Comparison of ENCODE assay signal across 16 cellular contexts in genomic region chr19:18481505-18482222, GRCh38. TPM values are rescaled to one million over a fixed set of nuclear protein-coding genes. Genes with fewer than 3 reads are reported as not detected.
DNase-seq lines count a peak whose midpoint lies in the region; ATAC-seq, FAIRE-seq and TF ChIP-seq lines count a peak whose summit lies in the region.
"Had no signal": no experiment of that assay in that cellular context is flagged by ENCODE, and none has a peak within 500 bp of the region (broad histone marks: within the 10 kb centered on the region; RNA-seq: fewer than 3 reads in every experiment).

No MANE protein-coding gene starts in this region.

- no TSS peak for BruUV-seq in HepG2 (replicated peaks; lab: Mats Ljungman, UMichigan)

- POLR2A ChIA-PET in HepG2 (lab: Yijun Ruan, JAX) (interaction anchor here (1.0 to 1.5 kb wide), 3 partner anchors 13 to 90 kb away, joined by 3 to 4 read pairs (median 3); partner anchors contain the start of gene UBA52), T-cell (lab: Charles Lee) (interaction anchor here (0.6 to 0.8 kb wide), 3 partner anchors 9 to 108 kb away, joined by 3 to 14 read pairs (median 4); no protein-coding TSS in a partner anchor)

- peaks cover 25% of the 10 kb centered on the region for H4K20me1 ChIP-seq in HepG2 (ENCODE audit: insufficient read depth, low read length)

- no peak for ATAC-seq in HepG2
- ATAC-seq in right lobe of liver = no peak
- ATAC-seq in T-cell (replicated peaks in 1 of 4) = no peak
- no peak for ATAC-seq in GM18502 (IDR thresholded peaks at IDR 0.05; ENCODE audit: poor library complexity, unreplicated experiment)
- ATAC-seq in HG02885 (IDR thresholded peaks at IDR 0.05; ENCODE audit: poor library complexity, unreplicated experiment) = no peak
- ATAC-seq: WTC11 had no signal

- TF ChIP-seq CTCF in HepG2 (CRISPR knock-in tag; IDR thresholded peaks at IDR 0.05) (no peak), right lobe of liver (IDR thresholded peaks at IDR 0.05) (no peak), endothelial cell (IDR thresholded peaks at IDR 0.05; ENCODE audit: unreplicated experiment) (no peak), GM20000 (IDR thresholded peaks at IDR 0.05; ENCODE audit: extremely low read depth, missing control alignments) (no peak)

- peaks cover 80% of the 10 kb centered on the region for H3K4me1 ChIP-seq in HepG2 (ENCODE audit: insufficient read depth, low read length)
- peaks cover 0 to 41% (median 21%) of the 10 kb centered on the region in 4 donors for H3K4me1 ChIP-seq in right lobe of liver
- H3K4me1 ChIP-seq in thymus (ENCODE audit: control insufficient read depth, insufficient read depth, low read length) = peaks cover 9% of the 10 kb centered on the region

- H3K4me3 Mint-ChIP-seq in T-cell (no peak overlapping the region), endothelial cell (ENCODE audit: unreplicated experiment) (peak overlapping the region; percentile 42)
- H3K4me3 Mint-ChIP-seq: memory B cell, WTC11 had no signal

- peaks cover 82% of the 10 kb centered on the region for H3K79me2 ChIP-seq in HepG2 (ENCODE audit: insufficient read depth, low read length)

- no peaks in the 10 kb centered on the region; a peak in 1 of 5 replicates for H3K36me3 ChIP-seq in HepG2 (replicated peaks in 1 of 2; ENCODE audit: control insufficient read depth in 1 of 2, insufficient read depth in 2 of 2, low read length in 2 of 2)
- H3K36me3 ChIP-seq in right lobe of liver = no peaks in the 10 kb centered on the region
- no peaks in the 10 kb centered on the region for H3K36me3 ChIP-seq in thymus (ENCODE audit: control insufficient read depth, insufficient read depth)
- H3K36me3 ChIP-seq: ascending aorta had no signal

- DNase-seq in HepG2 (ENCODE audit: low spot score) (no peak), right lobe of liver (no peak), T-cell (no peak), endothelial cell (ENCODE audit: low spot score) (no peak), GM20000 (ENCODE audit: low spot score) (no peak)
- DNase-seq: DMS 273 treated with DMSO at 0.1 percent for 48 hours, head of caudate nucleus, NCI-H774 had no signal

- H3K27me3 ChIP-seq in HepG2 (ENCODE audit: control insufficient read depth in 1 of 2, insufficient read depth in 2 of 2, low read length in 2 of 2) (no peaks in the 10 kb centered on the region), right lobe of liver (no peaks in the 10 kb centered on the region), thymus (ENCODE audit: control insufficient read depth, insufficient read depth) (no peaks in the 10 kb centered on the region)
- H3K27me3 ChIP-seq: ascending aorta had no signal

- TF ChIP-seq POLR2A in HepG2 (IDR thresholded peaks at IDR 0.05; ENCODE audit: insufficient read depth in 1 of 2, low read depth in 2 of 2, low read length in 2 of 2) (no peak), right lobe of liver (IDR thresholded peaks at IDR 0.05) (no peak)

- H3K36me3 Mint-ChIP-seq in T-cell (no peaks in the 10 kb centered on the region), endothelial cell (ENCODE audit: low read depth, unreplicated experiment) (peaks cover 10% of the 10 kb centered on the region)
- H3K36me3 Mint-ChIP-seq: memory B cell, WTC11 had no signal

- no peak overlapping the region for H3K4me2 ChIP-seq in HepG2 (ENCODE audit: low read depth, low read length)

- FAIRE-seq in HepG2 (lab: Jason Lieb, UNC) = no peak
- FAIRE-seq: islet of Langerhans, RCC 7860 had no signal

- H3K4me3 ChIP-seq in HepG2 (replicated peaks in 1 of 3; ENCODE audit: insufficient read depth in 1 of 3, low read depth in 2 of 3, low read length in 3 of 3) (no peak overlapping the region), right lobe of liver (no peak overlapping the region), thymus (ENCODE audit: low read length) (no peak overlapping the region)
- H3K4me3 ChIP-seq: ascending aorta had no signal

- no peak overlapping the region for H2AFZ ChIP-seq in HepG2 (ENCODE audit: low read length)

- H3K9me3 Mint-ChIP-seq in T-cell = no peaks in the 10 kb centered on the region
- H3K9me3 Mint-ChIP-seq in endothelial cell (ENCODE audit: unreplicated experiment) = no peaks in the 10 kb centered on the region
- H3K9me3 Mint-ChIP-seq: memory B cell, WTC11 had no signal

- CTCF ChIA-PET in HepG2 (lab: Yijun Ruan, JAX; ENCODE audit: low intra/inter-chr PET ratio, low total read pairs) (no interaction called here), T-cell (lab: Charles Lee) (interaction anchor here (0.6 to 0.8 kb wide), 4 partner anchors 14 to 1011 kb away, joined by 3 to 7 read pairs (median 6); no protein-coding TSS in a partner anchor)

- TF ChIP-seq EP300 in HepG2 (IDR thresholded peaks at IDR 0.05; ENCODE audit: low read depth in 2 of 2, low read length in 2 of 2) (no peak), HepG2 (CRISPR knock-in tag; IDR thresholded peaks at IDR 0.05; ENCODE audit: borderline replicate concordance) (no peak)

- in situ Hi-C loops in HepG2 (cut with HindIII; ENCODE audit: extremely low pct_ligation_motif_present, low pct_unique_long_range_greater_than_20kb) = no loop called here

- WGBS in HepG2 (ENCODE audit: low lambda C conversion rate) = 97% methylated on average over 12 of the region's 12 CpGs
- WGBS in right lobe of liver (ENCODE audit: insufficient coverage, low coverage, low lambda C conversion rate, missing lambda C conversion rate) = 92% methylated on average over 9 of the region's 12 CpGs
- WGBS in thymus = 97% methylated on average over 12 of the region's 12 CpGs

- H3K27me3 Mint-ChIP-seq in T-cell (no peaks in the 10 kb centered on the region), endothelial cell (ENCODE audit: unreplicated experiment) (peaks cover 15% of the 10 kb centered on the region)
- H3K27me3 Mint-ChIP-seq: memory B cell had no signal

- no peak overlapping the region for H3K27ac ChIP-seq in HepG2 (ENCODE audit: extremely low read length, insufficient read depth, low read length)
- H3K27ac ChIP-seq in right lobe of liver = no peak overlapping the region
- H3K27ac ChIP-seq in thymus (ENCODE audit: low read depth) = peak overlapping the region; percentile 31

- no peak for TF ChIP-seq RAD21 in HepG2 (CRISPR knock-in tag; IDR thresholded peaks at IDR 0.05)

- H3K9me3 ChIP-seq in HepG2 (ENCODE audit: low read length) = no peaks in the 10 kb centered on the region
- no peaks in the 10 kb centered on the region for H3K9me3 ChIP-seq in right lobe of liver
- no peaks in the 10 kb centered on the region for H3K9me3 ChIP-seq in thymus (ENCODE audit: control insufficient read depth)
- H3K9me3 ChIP-seq: ascending aorta had no signal

- peak overlapping the region; percentile 39 to 65 for H3K27ac Mint-ChIP-seq in T-cell
- H3K27ac Mint-ChIP-seq in endothelial cell (ENCODE audit: unreplicated experiment) = no peak overlapping the region
- H3K27ac Mint-ChIP-seq: memory B cell, WTC11 had no signal

- no peak overlapping the region for H3K9ac ChIP-seq in HepG2 (ENCODE audit: insufficient read depth, low read depth, low read length)

- H3K4me1 Mint-ChIP-seq in T-cell (peaks cover 64 to 95% (median 84%) of the 10 kb centered on the region in 3 donors), endothelial cell (ENCODE audit: unreplicated experiment) (peaks cover 37% of the 10 kb centered on the region)

- intact Hi-C loops in HepG2 (cut with micrococcal nuclease; ENCODE audit: unreplicated experiment) (no loop called here), right lobe of liver (cut with DNase I) (no loop called here)

RNA-seq across cellular contexts. Expression of gene ELL, which starts 40.2 kb away (rescaled TPM):
- 3.2 and 3.7 TPM in 2 replicates for total RNA-seq in HepG2 (2016; rRNA removed; fragmentation: Illumina TruSeq; extraction: Trizol)
- 0.71 and 1.1 TPM in 2 replicates for total RNA-seq in HepG2 (2016; cell fraction: cytosol; rRNA removed; fragmentation: Illumina TruSeq; extraction: Trizol; ENCODE audit: low read depth)
- total RNA-seq in HepG2 (2016; cell fraction: insoluble cytoplasmic fraction; rRNA removed; fragmentation: Illumina TruSeq; extraction: Trizol) = 2.7 and 4.1 TPM in 2 replicates
- total RNA-seq in HepG2 (2016; cell fraction: membrane; rRNA removed; fragmentation: Illumina TruSeq; extraction: Trizol) = 2.3 and 2.5 TPM in 2 replicates
- 3.3 and 4.8 TPM in 2 replicates for total RNA-seq in HepG2 (2016; cell fraction: nucleus; rRNA removed; fragmentation: Illumina TruSeq; extraction: Trizol)
- 5.4 and 5.8 TPM in 2 replicates for polyA plus RNA-seq in HepG2 (2011; rRNA removed)
- 3.2 and 4.3 TPM in 2 replicates for polyA plus RNA-seq in HepG2 (2011; cell fraction: cytosol; rRNA removed)
- polyA plus RNA-seq in HepG2 (2011; cell fraction: nucleus; rRNA removed) = 27.1 and 34.7 TPM in 2 replicates
- polyA plus RNA-seq in HepG2 (2012) = 7.1 TPM in 2 replicates
- polyA plus RNA-seq in HepG2 (2016; cell fraction: cytosol; fragmentation: Illumina TruSeq; extraction: Trizol; ENCODE audit: low read depth) = 0.20 and 0.33 TPM in 2 replicates
- polyA plus RNA-seq in HepG2 (2016; cell fraction: insoluble cytoplasmic fraction; fragmentation: Illumina TruSeq; extraction: Trizol; ENCODE audit: low read depth) = 3.1 and 4.0 TPM in 2 replicates
- polyA plus RNA-seq in HepG2 (2016; cell fraction: membrane; fragmentation: Illumina TruSeq; extraction: Trizol; ENCODE audit: low read depth) = 1.0 and 1.1 TPM in 2 replicates
- 5.1 and 5.2 TPM in 2 replicates for polyA plus RNA-seq in HepG2 (2016; cell fraction: nucleus; fragmentation: Illumina TruSeq; extraction: Trizol; ENCODE audit: insufficient read depth, low read depth)
- polyA minus RNA-seq in HepG2 (2011; rRNA and poly(A)+ RNA removed; ENCODE audit: low replicate concordance) = 6.3 and 17.2 TPM in 2 replicates
- 6.0 and 8.8 TPM in 2 replicates for polyA minus RNA-seq in HepG2 (2011; cell fraction: cytosol; rRNA and poly(A)+ RNA removed)
- polyA minus RNA-seq in HepG2 (2011; cell fraction: nucleus; rRNA and poly(A)+ RNA removed) = 12.9 and 14.3 TPM in 2 replicates
- total RNA-seq in right lobe of liver = 10 to 100 TPM in 2 of 6 experiments, 1 to 10 TPM in 4; 5.3 to 11.9 (median 8.6) TPM
- 10 to 100 TPM; 27.2 to 46.4 (median 33.4) TPM for total RNA-seq in T-cell
- total RNA-seq in endothelial cell (ENCODE audit: unreplicated experiment) = 11.0 TPM
- polyA plus RNA-seq in thymus = 14.3 TPM

RNA-seq across cellular contexts. Expression of gene ISYNA1, which starts 43.7 kb away (rescaled TPM):
- total RNA-seq in HepG2 (2016; rRNA removed; fragmentation: Illumina TruSeq; extraction: Trizol) (29.4 and 48.5 TPM in 2 replicates), right lobe of liver (1 to 10 TPM; 6.5 to 8.3 (median 7.8) TPM), T-cell (10 to 100 TPM; 38.3 to 59.8 (median 55.0) TPM), endothelial cell (ENCODE audit: unreplicated experiment) (68.5 TPM)
- total RNA-seq in HepG2 (2016; cell fraction: cytosol; rRNA removed; fragmentation: Illumina TruSeq; extraction: Trizol; ENCODE audit: low read depth) = 8.4 and 10.1 TPM in 2 replicates
- 29.3 and 46.4 TPM in 2 replicates for total RNA-seq in HepG2 (2016; cell fraction: insoluble cytoplasmic fraction; rRNA removed; fragmentation: Illumina TruSeq; extraction: Trizol)
- total RNA-seq in HepG2 (2016; cell fraction: membrane; rRNA removed; fragmentation: Illumina TruSeq; extraction: Trizol) = 16.0 and 18.7 TPM in 2 replicates
- total RNA-seq in HepG2 (2016; cell fraction: nucleus; rRNA removed; fragmentation: Illumina TruSeq; extraction: Trizol) = 33.6 and 37.4 TPM in 2 replicates
- polyA plus RNA-seq in HepG2 (2011; rRNA removed) (29.6 and 36.5 TPM in 2 replicates), thymus (66.1 TPM)
- polyA plus RNA-seq in HepG2 (2011; cell fraction: cytosol; rRNA removed) = 14.0 and 25.3 TPM in 2 replicates
- 246 and 367 TPM in 2 replicates for polyA plus RNA-seq in HepG2 (2011; cell fraction: nucleus; rRNA removed)
- 32.5 and 49.8 TPM in 2 replicates for polyA plus RNA-seq in HepG2 (2012)
- polyA plus RNA-seq in HepG2 (2016; cell fraction: cytosol; fragmentation: Illumina TruSeq; extraction: Trizol; ENCODE audit: low read depth) = 16.0 and 16.5 TPM in 2 replicates
- polyA plus RNA-seq in HepG2 (2016; cell fraction: insoluble cytoplasmic fraction; fragmentation: Illumina TruSeq; extraction: Trizol; ENCODE audit: low read depth) = 44.6 and 57.4 TPM in 2 replicates
- polyA plus RNA-seq in HepG2 (2016; cell fraction: membrane; fragmentation: Illumina TruSeq; extraction: Trizol; ENCODE audit: low read depth) = 18.1 and 22.4 TPM in 2 replicates
- polyA plus RNA-seq in HepG2 (2016; cell fraction: nucleus; fragmentation: Illumina TruSeq; extraction: Trizol; ENCODE audit: insufficient read depth, low read depth) = 103 and 119 TPM in 2 replicates
- 1.3 and 50.2 TPM in 2 replicates for polyA minus RNA-seq in HepG2 (2011; rRNA and poly(A)+ RNA removed; ENCODE audit: low replicate concordance)
- polyA minus RNA-seq in HepG2 (2011; cell fraction: cytosol; rRNA and poly(A)+ RNA removed) = 20.4 and 29.0 TPM in 2 replicates
- polyA minus RNA-seq in HepG2 (2011; cell fraction: nucleus; rRNA and poly(A)+ RNA removed) = 13.3 and 14.3 TPM in 2 replicates
